ENCODE assay signal across 11 cellular contexts in the genomic region with DNA sequence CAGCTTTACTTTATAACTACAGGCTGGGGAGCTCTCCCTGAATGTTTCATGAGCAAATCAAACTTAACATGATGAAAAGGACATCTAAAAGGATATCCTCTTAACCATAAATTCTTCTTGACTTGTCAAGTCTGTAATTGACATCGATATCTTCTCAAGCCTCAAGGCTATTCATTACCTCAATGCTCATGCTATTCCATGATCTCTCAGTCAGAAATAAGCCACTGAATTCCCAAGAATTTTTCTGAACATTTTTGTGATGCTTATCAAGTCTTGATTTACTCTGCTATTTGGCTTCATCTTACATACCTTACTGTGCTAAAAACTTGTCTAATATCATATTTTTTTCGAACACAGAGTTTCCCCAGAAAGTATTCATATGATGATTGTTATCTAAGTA.
DNase-seq lines count a peak whose midpoint lies in the region; ATAC-seq and TF ChIP-seq lines count a peak whose summit lies in the region.
"Had no signal": no experiment of that assay in that cellular context is flagged by ENCODE, and none has a peak within 500 bp of the region (broad histone marks: within the 10 kb centered on the region; RNA-seq: fewer than 3 reads in every experiment).

No MANE protein-coding gene starts in this region.

- peak; percentile 65 for DNase-seq in EH (ENCODE audit: low read depth)
- DNase-seq in RWPE2 (ENCODE audit: low spot score), result no peak
- peak; percentile 31 for DNase-seq in astrocyte of the hippocampus (ENCODE audit: low read depth, low spot score)
- no peak for DNase-seq in smooth muscle cell (lab: John Stamatoyannopoulos, UW; ENCODE audit: unreplicated experiment)
- no peak for DNase-seq in NCI-H128 (lab: John Stamatoyannopoulos, UW; ENCODE audit: unreplicated experiment)
- no peak for DNase-seq in nucleus accumbens (lab: John Stamatoyannopoulos, UW)
- no peak for DNase-seq in NCI-H187 (lab: John Stamatoyannopoulos, UW)
- DNase-seq: Caco-2; CD8-positive, alpha-beta memory T cell; DMS53 had no signal

- H3K4me2 ChIP-seq in smooth muscle cell, result no peak overlapping the region

- H2AFZ ChIP-seq in smooth muscle cell (ENCODE audit: low read depth), result no peak overlapping the region

- H3K27me3 ChIP-seq in RWPE2 (ENCODE audit: insufficient read depth, poor library complexity, severe bottlenecking) (no peaks in the 10 kb centered on the region), smooth muscle cell (ENCODE audit: low read depth) (no peaks in the 10 kb centered on the region)

- ATAC-seq in RWPE2 (ENCODE audit: low read depth), result no peak

- H3K4me3 ChIP-seq in RWPE2 (ENCODE audit: severe bottlenecking) (no peak overlapping the region), smooth muscle cell (no peak overlapping the region)
- H3K4me3 ChIP-seq: HAP-1 had no signal

- peak overlapping the region; percentile 12 for H3K27ac ChIP-seq in RWPE2 (ENCODE audit: poor library complexity, severe bottlenecking)
- peak overlapping the region; percentile 37 for H3K27ac ChIP-seq in smooth muscle cell (ENCODE audit: low read depth)

- no peaks in the 10 kb centered on the region for H4K20me1 ChIP-seq in smooth muscle cell (ENCODE audit: low read depth)

- H3K36me3 ChIP-seq in RWPE2 (ENCODE audit: low read depth) (no peaks in the 10 kb centered on the region), smooth muscle cell (ENCODE audit: low read depth) (no peaks in the 10 kb centered on the region)
- H3K36me3 ChIP-seq: HAP-1 had no signal

- H3K79me2 ChIP-seq in smooth muscle cell (ENCODE audit: low read depth), result no peaks in the 10 kb centered on the region

- H3F3A ChIP-seq in smooth muscle cell (ENCODE audit: low read depth), result no peaks in the 10 kb centered on the region

- H3K9me3 ChIP-seq in RWPE2 (ENCODE audit: severe bottlenecking) (no peaks in the 10 kb centered on the region), smooth muscle cell (replicated peaks; ENCODE audit: low read depth) (no peaks in the 10 kb centered on the region)
- H3K9me3 ChIP-seq: Caco-2 had no signal

- WGBS in smooth muscle cell (ENCODE audit: low lambda C conversion rate), result 77% methylated on average over 2 of the region's 2 CpGs

- H3K9ac ChIP-seq in smooth muscle cell (ENCODE audit: low read depth), result no peak overlapping the region

- TF ChIP-seq CTCF in RWPE2 (IDR thresholded peaks at IDR 0.05; ENCODE audit: poor library complexity, severe bottlenecking) (no peak), smooth muscle cell (IDR thresholded peaks at IDR 0.05; ENCODE audit: borderline replicate concordance, insufficient read depth, poor library complexity, severe bottlenecking) (no peak)

- H3K4me1 ChIP-seq in RWPE2 (ENCODE audit: insufficient read depth, poor library complexity, severe bottlenecking) (peaks cover 20% of the 10 kb centered on the region), smooth muscle cell (ENCODE audit: low read depth) (peaks cover 6% of the 10 kb centered on the region)
- H3K4me1 ChIP-seq: Caco-2 had no signal

Comparison
In these comparisons a context has a peak if more than half of its experiments do, and no peak if none do; other contexts are left out.
1. DNase-seq: peak in EH (single experiment) and astrocyte of the hippocampus (single experiment); none in RWPE2 (single experiment), smooth muscle cell (single experiment), NCI-H128 (single experiment), nucleus accumbens (0 of 56) and NCI-H187 (0 of 2).